In the genomic region with DNA sequence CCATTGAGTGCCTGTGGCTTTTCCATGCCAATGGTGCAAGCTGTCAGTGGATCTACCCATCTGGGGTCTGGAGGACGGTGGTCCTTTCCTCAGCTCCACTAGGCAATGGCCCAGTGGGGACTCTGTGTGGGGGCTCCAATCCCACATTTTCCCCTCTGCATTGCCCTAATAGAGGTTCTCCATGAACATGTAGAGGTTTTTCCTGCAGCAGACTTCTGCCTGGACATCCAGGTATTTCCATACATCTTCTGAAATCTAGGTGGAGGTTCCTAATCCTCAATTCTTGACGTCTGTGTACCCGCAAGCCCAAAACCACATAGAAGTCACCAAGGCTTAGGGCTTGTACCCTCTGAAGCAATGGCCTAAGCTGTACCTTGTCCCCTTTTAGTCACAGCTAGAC, we compare ENCODE assay signal across 34 cellular contexts.
"Had no signal": no experiment of that assay in that cellular context is flagged by ENCODE, and none has a peak within 500 bp of the region (broad histone marks: within the 10 kb centered on the region; RNA-seq: fewer than 3 reads in every experiment).

No MANE protein-coding gene starts in this region.

- H3K4me3 ChIP-seq: MG63 had no signal

- DNase-seq: Karpas-422, Kasumi-1, MG63, MM.1S, MV-4-11, NCI-H1048, NCI-H1092, NCI-H1092 treated with DMSO at 0.1 percent for 48 hours, NCI-H1105, NCI-H1105 treated with DMSO at 0.1 percent for 48 hours, NCI-H1417, NCI-H1417 treated with DMSO at 0.1 percent for 48 hours, NCI-H1436, NCI-H1436 treated with DMSO at 0.1 percent for 48 hours, NCI-H146, NCI-H1694, NCI-H1694 treated with DMSO at 0.1 percent for 48 hours, NCI-H187, NCI-H187 treated with DMSO at 0.1 percent for 48 hours, NCI-H1930, NCI-H2029, NCI-H2029 treated with DMSO at 0.1 percent for 48 hours, NCI-H2081, NCI-H2081 treated with DMSO at 0.1 percent for 48 hours, NCI-H2107, NCI-H2171, NCI-H2171 treated with DMSO at 0.1 percent for 48 hours, NCI-H2227 treated with DMSO at 0.1 percent for 48 hours, NCI-H226, NCI-H345, NCI-H446, NCI-H446 treated with DMSO at 0.1 percent for 48 hours, NCI-H510A, NCI-H510A treated with DMSO at 0.1 percent for 48 hours had no signal

- H3K27me3 ChIP-seq: MG63 had no signal

- H3K36me3 ChIP-seq: MG63 had no signal
